In genomic region chr5:172339264-172340180, GRCh38 we compare ENCODE assay signal across 19 cellular contexts.
"Had no signal": no experiment of that assay in that cellular context is flagged by ENCODE, and none has a peak within 500 bp of the region (broad histone marks: within the 10 kb centered on the region; RNA-seq: fewer than 3 reads in every experiment).

No MANE protein-coding gene starts in this region.

- ATAC-seq: activated CD4-positive, alpha-beta T cell treated with anti-CD3 and anti-CD28 coated beads for 36 hours; activated CD8-positive, alpha-beta T cell treated with anti-CD3 and anti-CD28 coated beads, Interleukin-2, amount 10 ng/mL, durations not matched to agents 7 days and 5 days; esophagus mucosa; foreskin keratinocyte; naive thymus-derived CD8-positive, alpha-beta T cell; stimulated activated effector memory CD8-positive, alpha-beta T cell treated with anti-CD3 and anti-CD28 coated beads, Interleukin-12 subunit alpha, Interleukin-12 subunit beta, amount 100 ng/mL, for 72 hours; stimulated activated naive CD8-positive, alpha-beta T cell treated with anti-CD3 and anti-CD28 coated beads, Interleukin-15, amount 100 ng/mL, for 72 hours had no signal

- H3K9me3 ChIP-seq: sigmoid colon, uterus had no signal

- H3K27me3 ChIP-seq: foreskin keratinocyte, neural progenitor cell, sigmoid colon, uterus had no signal

- H3K4me3 ChIP-seq: neural progenitor cell, sigmoid colon, uterus had no signal

- DNase-seq: activated CD4-positive, alpha-beta T cell treated with anti-CD3 and anti-CD28 coated beads for 36 hours; activated CD4-positive, CD25-positive, alpha-beta regulatory T cell; activated CD8-positive, alpha-beta T cell treated with anti-CD3 and anti-CD28 coated beads, Interleukin-2, amount 10 ng/mL, durations not matched to agents 7 days and 5 days; activated effector memory CD4-positive, alpha-beta T cell treated with Interleukin-2 at 50 U/mL for 16 hours; activated naive CD4-positive, alpha-beta T cell treated with Interleukin-2 at 50 U/mL for 16 hours; anterior cingulate cortex; cortex of kidney; foreskin keratinocyte; mammary epithelial cell; naive thymus-derived CD8-positive, alpha-beta T cell; posterior cingulate gyrus; sigmoid colon; small intestine; stimulated activated CD4-positive, alpha-beta T cell treated with anti-CD3 and anti-CD28 coated beads, Interleukin-4, amount 100 ng/mL, for 24 hours; stimulated activated naive CD8-positive, alpha-beta T cell treated with anti-CD3 and anti-CD28 coated beads, Interleukin-15, amount 100 ng/mL, for 72 hours; uterus had no signal

- H3K4me1 ChIP-seq: foreskin keratinocyte, neural progenitor cell, sigmoid colon, uterus had no signal

- H3K27ac ChIP-seq: foreskin keratinocyte, neural progenitor cell, sigmoid colon, uterus had no signal

- H3K36me3 ChIP-seq: neural progenitor cell, uterus had no signal
